In the genomic region with DNA sequence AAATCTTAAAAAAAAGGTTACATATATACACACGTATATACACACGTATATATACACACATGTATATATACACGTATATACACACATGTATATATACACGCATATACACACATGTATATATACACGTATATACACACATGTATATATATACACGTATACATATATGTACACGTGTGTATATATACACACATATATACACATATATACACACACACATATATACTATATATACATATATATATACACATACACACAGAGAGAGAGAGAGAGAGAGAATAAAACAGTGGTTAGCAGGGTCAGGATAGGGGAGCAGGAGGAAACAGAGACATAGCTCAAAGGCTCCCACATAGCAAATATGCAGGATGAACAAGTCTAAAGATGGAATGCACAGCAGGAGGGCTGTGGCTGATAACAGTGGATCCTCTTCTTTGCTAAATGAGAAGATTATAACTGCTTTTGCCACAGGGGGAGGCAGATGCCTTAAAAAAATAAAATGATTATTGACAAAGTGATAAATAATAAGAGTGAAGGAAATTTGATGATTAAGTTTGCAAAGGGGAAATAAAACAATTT, we compare ENCODE assay signal across 23 cellular contexts.
DNase-seq lines count a peak whose midpoint lies in the region; ATAC-seq, FAIRE-seq and TF ChIP-seq lines count a peak whose summit lies in the region.
"Had no signal": no experiment of that assay in that cellular context is flagged by ENCODE, and none has a peak within 500 bp of the region (broad histone marks: within the 10 kb centered on the region; RNA-seq: fewer than 3 reads in every experiment).

No MANE protein-coding gene starts in this region.

- no peaks in the 10 kb centered on the region for H3K36me3 ChIP-seq in astrocyte (ENCODE audit: insufficient read depth, low read length)
- H3K36me3 ChIP-seq: BLaER1 treated with 17β-estradiol and CSF1 and Interleukin-3, amounts not matched to agents 10 nM and 100 nM; MG63; Peyer's patch; SJCRH30 had no signal

- H3K27ac Mint-ChIP-seq in natural killer cell (peak overlapping the region; percentile 91 to 94), astrocyte (ENCODE audit: unreplicated experiment) (no peak overlapping the region)
- no peak overlapping the region for H3K27ac Mint-ChIP-seq in natural killer cell treated with Interleukin-12 subunit alpha and Interleukin-12 subunit beta and Interleukin-15 and Interleukin-18, amount 100 ng/mL, for 72 hours

- TF ChIP-seq CTCF in natural killer cell (IDR thresholded peaks at IDR 0.05) (no peak), astrocyte (IDR thresholded peaks at IDR 0.05; ENCODE audit: insufficient read depth, low read depth, low read length) (no peak), D721Med (IDR thresholded peaks at IDR 0.05; ENCODE audit: insufficient read depth, missing control alignments) (no peak)

- H3K9ac ChIP-seq in astrocyte (ENCODE audit: low read length) = no peak overlapping the region
- H3K9ac ChIP-seq: BLaER1 treated with 17β-estradiol and CSF1 and Interleukin-3, amounts not matched to agents 10 nM and 100 nM had no signal

- DNase-seq in natural killer cell (no peak), astrocyte (ENCODE audit: low read depth) (peak; percentile 39), frontal cortex (ENCODE audit: low spot score in 2 of 2) (no peak), D721Med (ENCODE audit: insufficient read length, low spot score) (no peak), SW480 (ENCODE audit: low spot score) (no peak)
- no peak for DNase-seq in natural killer cell treated with Interleukin-12 subunit alpha and Interleukin-12 subunit beta and Interleukin-15 and Interleukin-18, amount 100 ng/mL, for 72 hours (ENCODE audit: low spot score)
- DNase-seq: Calu3; CD8-positive, alpha-beta T cell; DMS53; MG63; NCI-H1417 treated with DMSO at 0.1 percent for 48 hours; NCI-H187; NCI-H2107; NCI-H2227 treated with DMSO at 0.1 percent for 48 hours; NCI-H510A treated with DMSO at 0.1 percent for 48 hours; NCI-H748 treated with DMSO at 0.1 percent for 48 hours; Peyer's patch; SJCRH30 had no signal

- intact Hi-C loops in natural killer cell (cut with micrococcal nuclease) = no loop called here

- no peak overlapping the region for H3K27ac ChIP-seq in astrocyte (ENCODE audit: low read depth, low read length)
- H3K27ac ChIP-seq: 22Rv1; BLaER1 treated with 17β-estradiol and CSF1 and Interleukin-3, amounts not matched to agents 10 nM and 100 nM; Peyer's patch; SJCRH30 had no signal

- H3K4me3 ChIP-seq in astrocyte (ENCODE audit: insufficient read depth, low read depth, low read length) = no peak overlapping the region
- H3K4me3 ChIP-seq: BLaER1 treated with 17β-estradiol and CSF1 and Interleukin-3, amounts not matched to agents 10 nM and 100 nM; MG63; Peyer's patch; SJCRH30 had no signal

- no peaks in the 10 kb centered on the region for H3K79me2 ChIP-seq in astrocyte (ENCODE audit: insufficient read depth, low read length)

- H3K9me3 ChIP-seq in astrocyte (ENCODE audit: insufficient read depth, low read depth, low read length) = no peaks in the 10 kb centered on the region
- H3K9me3 ChIP-seq: MG63, Peyer's patch, SJCRH30 had no signal

- ATAC-seq in natural killer cell = no peak
- no peak for ATAC-seq in natural killer cell treated with Interleukin-12 subunit alpha and Interleukin-12 subunit beta and Interleukin-15 and Interleukin-18, amount 100 ng/mL, for 72 hours
- no peak for ATAC-seq in GM21576 (IDR thresholded peaks at IDR 0.05; ENCODE audit: unreplicated experiment)
- no peak for ATAC-seq in GM21447 (IDR thresholded peaks at IDR 0.05; ENCODE audit: unreplicated experiment)
- ATAC-seq: CD8-positive, alpha-beta T cell had no signal

- H3K4me3 Mint-ChIP-seq in natural killer cell (peak overlapping the region; percentile 86), astrocyte (ENCODE audit: unreplicated experiment) (no peak overlapping the region)
- H3K4me3 Mint-ChIP-seq in natural killer cell treated with Interleukin-12 subunit alpha and Interleukin-12 subunit beta and Interleukin-15 and Interleukin-18, amount 100 ng/mL, for 72 hours = no peak overlapping the region
- H3K4me3 Mint-ChIP-seq: CD8-positive, alpha-beta T cell had no signal

- H3K4me1 Mint-ChIP-seq in natural killer cell = peaks cover 65 to 70% of the 10 kb centered on the region in 2 donors
- peaks cover 50 to 58% of the 10 kb centered on the region in 2 donors for H3K4me1 Mint-ChIP-seq in natural killer cell treated with Interleukin-12 subunit alpha and Interleukin-12 subunit beta and Interleukin-15 and Interleukin-18, amount 100 ng/mL, for 72 hours (ENCODE audit: low read depth in 2 of 2)
- H3K4me1 Mint-ChIP-seq in astrocyte (ENCODE audit: low read depth, unreplicated experiment) = peaks cover 20% of the 10 kb centered on the region

- H2AFZ ChIP-seq in astrocyte (ENCODE audit: low read depth, low read length) = no peak overlapping the region

- peaks cover 6% of the 10 kb centered on the region for H3K36me3 Mint-ChIP-seq in natural killer cell
- H3K36me3 Mint-ChIP-seq in natural killer cell treated with Interleukin-12 subunit alpha and Interleukin-12 subunit beta and Interleukin-15 and Interleukin-18, amount 100 ng/mL, for 72 hours = no peaks in the 10 kb centered on the region
- H3K36me3 Mint-ChIP-seq in astrocyte (ENCODE audit: low read depth, unreplicated experiment) = no peaks in the 10 kb centered on the region
- H3K36me3 Mint-ChIP-seq: CD8-positive, alpha-beta T cell had no signal

- H3K27me3 ChIP-seq in astrocyte (ENCODE audit: insufficient read depth, low read length) = no peaks in the 10 kb centered on the region
- H3K27me3 ChIP-seq: BLaER1 treated with 17β-estradiol and CSF1 and Interleukin-3, amounts not matched to agents 10 nM and 100 nM; MG63; Peyer's patch had no signal

- H3K4me1 ChIP-seq in astrocyte (ENCODE audit: insufficient read depth, low read length) = peaks cover 5% of the 10 kb centered on the region
- H3K4me1 ChIP-seq: Peyer's patch, SJCRH30 had no signal

- H4K20me1 ChIP-seq in astrocyte (ENCODE audit: insufficient read depth, low read length) = no peaks in the 10 kb centered on the region
- H4K20me1 ChIP-seq: BLaER1 treated with 17β-estradiol and CSF1 and Interleukin-3, amounts not matched to agents 10 nM and 100 nM had no signal

- no peak for FAIRE-seq in astrocyte (lab: Jason Lieb, UNC)
- FAIRE-seq in frontal cortex (lab: Jason Lieb, UNC) = peak; percentile 50
- FAIRE-seq in D721Med (lab: Jason Lieb, UNC) = no peak
- FAIRE-seq: GM19239 had no signal

- H3K9me3 Mint-ChIP-seq in natural killer cell (no peaks in the 10 kb centered on the region), astrocyte (ENCODE audit: unreplicated experiment) (no peaks in the 10 kb centered on the region)
- H3K9me3 Mint-ChIP-seq in natural killer cell treated with Interleukin-12 subunit alpha and Interleukin-12 subunit beta and Interleukin-15 and Interleukin-18, amount 100 ng/mL, for 72 hours = no peaks in the 10 kb centered on the region
- H3K9me3 Mint-ChIP-seq: CD8-positive, alpha-beta T cell had no signal

- H3K27me3 Mint-ChIP-seq in natural killer cell (ENCODE audit: low read depth in 2 of 2) = no peaks in the 10 kb centered on the region
- no peaks in the 10 kb centered on the region for H3K27me3 Mint-ChIP-seq in natural killer cell treated with Interleukin-12 subunit alpha and Interleukin-12 subunit beta and Interleukin-15 and Interleukin-18, amount 100 ng/mL, for 72 hours
- peaks cover 15% of the 10 kb centered on the region for H3K27me3 Mint-ChIP-seq in astrocyte (ENCODE audit: low read depth, unreplicated experiment)

- no peak overlapping the region for H3K4me2 ChIP-seq in astrocyte (ENCODE audit: low read length)
- H3K4me2 ChIP-seq: BLaER1 treated with 17β-estradiol and CSF1 and Interleukin-3, amounts not matched to agents 10 nM and 100 nM had no signal

Comparison
In these comparisons a context has a peak if more than half of its experiments do, and no peak if none do; other contexts are left out.
1. H3K27ac Mint-ChIP-seq: peak in natural killer cell (2 of 2); none in natural killer cell treated with Interleukin-12 subunit alpha and Interleukin-12 subunit beta and Interleukin-15 and Interleukin-18, amount 100 ng/mL, for 72 hours (0 of 2) and astrocyte (single experiment).